ENCODE assay signal across 1 cellular context in genomic region chr7:74269757-74270277, GRCh38.
TF ChIP-seq lines count a peak whose summit lies in the region.

No MANE protein-coding gene starts in this region.

TF ChIP-seq in HepG2, 621 proteins besides CTCF, POLR2A, EP300 and RAD21 (continued from another document and continues in another):
- TF ChIP-seq ARID5B (CRISPR knock-in tag; IDR thresholded peaks at IDR 0.05), result peak; percentile 46; the same call in 1 of the 2 replicates
- peak; percentile 44; the same call in 1 of the 2 replicates for TF ChIP-seq HDAC1 (CRISPR knock-in tag; IDR thresholded peaks at IDR 0.05)
- no peak for TF ChIP-seq ZBTB40 (IDR thresholded peaks at IDR 0.05)
- no peak for TF ChIP-seq ZBTB40 (CRISPR knock-in tag; IDR thresholded peaks at IDR 0.05)
- TF ChIP-seq KLF16 (CRISPR knock-in tag; IDR thresholded peaks at IDR 0.05), result peak in 1 of 2 experiments; percentile 30; a peak in 1 of 4 replicates
- no peak for TF ChIP-seq GLMP (CRISPR knock-in tag; IDR thresholded peaks at IDR 0.05; ENCODE audit: borderline replicate concordance)
- TF ChIP-seq ZGPAT (CRISPR knock-in tag; IDR thresholded peaks at IDR 0.05), result 0 out of 2 replicates have a peak, but pooled peaks have one; percentile 20
- peak; percentile 42 for TF ChIP-seq XRCC5 (optimal IDR thresholded peaks at IDR 0.05; ENCODE audit: low read length)
- no peak for TF ChIP-seq SMYD3 (CRISPR knock-in tag; IDR thresholded peaks at IDR 0.05)
- TF ChIP-seq ZSCAN25 (CRISPR knock-in tag; IDR thresholded peaks at IDR 0.05), result peak; percentile 89
- TF ChIP-seq ZNF619 (CRISPR knock-in tag; IDR thresholded peaks at IDR 0.05), result no peak
- TF ChIP-seq ZNF512 (CRISPR knock-in tag; IDR thresholded peaks at IDR 0.05), result no peak
- TF ChIP-seq GABPA (IDR thresholded peaks at IDR 0.05; ENCODE audit: low read depth, low read length), result no peak
- TF ChIP-seq GABPA (CRISPR knock-in tag; IDR thresholded peaks at IDR 0.05; ENCODE audit: low read depth), result no peak
- no peak for TF ChIP-seq ZNF274 (CRISPR knock-in tag; IDR thresholded peaks at IDR 0.05)
- TF ChIP-seq CEBPG (CRISPR knock-in tag; IDR thresholded peaks at IDR 0.05), result peak; percentile 47; the same call in 1 of the 2 replicates
- TF ChIP-seq RFX3 (CRISPR knock-in tag; IDR thresholded peaks at IDR 0.05), result no peak
- TF ChIP-seq ZNF282 (IDR thresholded peaks at IDR 0.05; ENCODE audit: partially characterized antibody), result no peak
- TF ChIP-seq U2AF1 (optimal IDR thresholded peaks at IDR 0.05; ENCODE audit: low read depth, low read length), result peak; percentile 44
- TF ChIP-seq ZNF660 (CRISPR knock-in tag; IDR thresholded peaks at IDR 0.05; ENCODE audit: borderline replicate concordance, low read depth), result no peak
- peak; percentile 78 for TF ChIP-seq TFAP4 (IDR thresholded peaks at IDR 0.05; ENCODE audit: borderline replicate concordance, low read depth)
- no peak for TF ChIP-seq TFDP2 (CRISPR knock-in tag; IDR thresholded peaks at IDR 0.05)
- TF ChIP-seq PRDM15 (CRISPR knock-in tag; IDR thresholded peaks at IDR 0.05), result no peak
- TF ChIP-seq PHF21A (CRISPR knock-in tag; IDR thresholded peaks at IDR 0.05), result peak; percentile 64
- TF ChIP-seq ZNF629 (CRISPR knock-in tag; conservative IDR thresholded peaks at IDR 0.05), result no peak
- no peak; the same call in 1 of the 2 replicates for TF ChIP-seq GABPB1 (CRISPR knock-in tag; IDR thresholded peaks at IDR 0.05)
- TF ChIP-seq TFDP1 (CRISPR knock-in tag; IDR thresholded peaks at IDR 0.05; ENCODE audit: borderline replicate concordance), result no peak
- TF ChIP-seq ZNF350 (CRISPR knock-in tag; IDR thresholded peaks at IDR 0.05; ENCODE audit: borderline replicate concordance, low read depth), result no peak
- peak; percentile 96 for TF ChIP-seq HNRNPK (IDR thresholded peaks at IDR 0.05; ENCODE audit: low read depth, low read length, poor library complexity, severe bottlenecking)
- 0 out of 2 replicates have a peak, but pooled peaks have one; percentile 24 for TF ChIP-seq BCL6 (CRISPR knock-in tag; IDR thresholded peaks at IDR 0.05)
